33 cellular contexts compared by ENCODE assay signal in genomic region chr6:69868961-69869360, GRCh38. TPM values are rescaled to one million over a fixed set of nuclear protein-coding genes. Genes with fewer than 3 reads are reported as not detected.
DNase-seq lines count a peak whose midpoint lies in the region; ATAC-seq and TF ChIP-seq lines count a peak whose summit lies in the region.
"Had no signal": no experiment of that assay in that cellular context is flagged by ENCODE, and none has a peak within 500 bp of the region (broad histone marks: within the 10 kb centered on the region; RNA-seq: fewer than 3 reads in every experiment).

No MANE protein-coding gene starts in this region.

- no peak overlapping the region for H3K27ac ChIP-seq in CD8-positive, alpha-beta T cell (ENCODE audit: low read depth, low read length)
- no peak overlapping the region for H3K27ac ChIP-seq in ascending aorta
- H3K27ac ChIP-seq: BLaER1 treated with 17β-estradiol and CSF1 and Interleukin-3, amounts not matched to agents 10 nM and 100 nM; left lung had no signal

- H3K9me3 ChIP-seq in CD8-positive, alpha-beta T cell (ENCODE audit: low read length): no peaks in the 10 kb centered on the region
- H3K9me3 ChIP-seq in ascending aorta: no peaks in the 10 kb centered on the region
- H3K9me3 ChIP-seq: BLaER1 treated with 17β-estradiol and CSF1 and Interleukin-3, amounts not matched to agents 10 nM and 100 nM; left lung; Peyer's patch had no signal

- POLR2A ChIA-PET in CD8-positive, alpha-beta T cell (lab: Charles Lee): no interaction called here

- H3K4me3 ChIP-seq in CD8-positive, alpha-beta T cell (ENCODE audit: low read depth, low read length): no peak overlapping the region
- H3K4me3 ChIP-seq in GM08714 (ENCODE audit: low read length) (peak overlapping the region; percentile 89), ascending aorta (no peak overlapping the region)
- H3K4me3 ChIP-seq: BLaER1 treated with 17β-estradiol and CSF1 and Interleukin-3, amounts not matched to agents 10 nM and 100 nM; left lung; Peyer's patch had no signal

- no peak for TF ChIP-seq CTCF in CD8-positive, alpha-beta T cell (IDR thresholded peaks at IDR 0.05)
- no peak for TF ChIP-seq CTCF in ascending aorta (IDR thresholded peaks at IDR 0.05)

- H3K27me3 Mint-ChIP-seq in CD8-positive, alpha-beta T cell (ENCODE audit: low read depth): peaks cover 31% of the 10 kb centered on the region
- peaks cover 47% of the 10 kb centered on the region for H3K27me3 Mint-ChIP-seq in activated T-helper 2 cell treated with anti-CD3 and anti-CD28 coated beads, Interferon-gamma antibody, Interleukin-2, Interleukin-4, amounts not matched to agents 10 μg/mL and 5 μg/mL and 100 μg/mL, durations not matched to agents 14 hours and 24 hours and 36 hours (ENCODE audit: low read depth)

- H3K9me3 Mint-ChIP-seq in CD8-positive, alpha-beta T cell: no peaks in the 10 kb centered on the region
- H3K9me3 Mint-ChIP-seq in activated T-helper 2 cell treated with anti-CD3 and anti-CD28 coated beads, Interferon-gamma antibody, Interleukin-2, Interleukin-4, amounts not matched to agents 10 μg/mL and 5 μg/mL and 100 μg/mL, durations not matched to agents 14 hours and 24 hours and 36 hours: no peaks in the 10 kb centered on the region
- H3K9me3 Mint-ChIP-seq: activated naive CD4-positive, alpha-beta T cell treated with anti-CD3 and anti-CD28 coated beads, Interleukin-2, amount 50 U/mL, for 72 hours; dendritic cell treated with granulocyte-macrophage colony-stimulating factor and Interleukin-4, amounts not matched to agents 40 ng/mL and 50 ng/mL, for 4 days; GM23338; type B pancreatic cell had no signal

- peaks cover 8% of the 10 kb centered on the region for H3K4me1 ChIP-seq in CD8-positive, alpha-beta T cell (ENCODE audit: insufficient read depth, low read length)
- H3K4me1 ChIP-seq in ascending aorta: peaks cover 0 to 5% of the 10 kb centered on the region in 2 donors

- no peak for DNase-seq in CD8-positive, alpha-beta T cell
- peak; percentile 20 for DNase-seq in NCI-H524 treated with DMSO at 0.1 percent for 48 hours (lab: John Stamatoyannopoulos, UW)
- DNase-seq in cerebellar cortex (ENCODE audit: low spot score): peak; percentile 39
- no peak for DNase-seq in KG1 (lab: John Stamatoyannopoulos, UW)
- DNase-seq in activated T-helper 2 cell treated with anti-CD3 and anti-CD28 coated beads, Interferon-gamma antibody, Interleukin-2, Interleukin-4, amounts not matched to agents 10 μg/mL and 5 μg/mL and 100 μg/mL, durations not matched to agents 14 hours and 24 hours and 36 hours (ENCODE audit: low spot score): no peak
- DNase-seq in ascending aorta (ENCODE audit: low spot score in 2 of 2): no peak
- DNase-seq: activated CD4-positive, alpha-beta T cell treated with anti-CD3 and anti-CD28 coated beads for 48 hours; activated effector memory CD4-positive, alpha-beta T cell treated with Interleukin-2 at 50 U/mL for 16 hours; DMS79; GDM1; HFFc6; islet precursor cell; left lung; mesenchymal stem cell; MV-4-11; NCI-H146; NCI-H69; Peyer's patch; SHP77; stimulated activated CD4-positive, alpha-beta T cell treated with anti-CD3 and anti-CD28 coated beads, Interleukin-12 subunit alpha, Interleukin-12 subunit beta, amount 100 ng/mL, for 4 hours; stimulated activated CD4-positive, alpha-beta T cell treated with anti-CD3 and anti-CD28 coated beads, Interleukin-2, amount 100 ng/mL, for 48 hours; SW 1271; T-helper 9 cell had no signal

- H3K27ac Mint-ChIP-seq in CD8-positive, alpha-beta T cell: no peak overlapping the region
- no peak overlapping the region for H3K27ac Mint-ChIP-seq in activated T-helper 2 cell treated with anti-CD3 and anti-CD28 coated beads, Interferon-gamma antibody, Interleukin-2, Interleukin-4, amounts not matched to agents 10 μg/mL and 5 μg/mL and 100 μg/mL, durations not matched to agents 14 hours and 24 hours and 36 hours
- H3K27ac Mint-ChIP-seq: activated naive CD4-positive, alpha-beta T cell treated with anti-CD3 and anti-CD28 coated beads, Interleukin-2, amount 50 U/mL, for 72 hours; dendritic cell treated with granulocyte-macrophage colony-stimulating factor and Interleukin-4, amounts not matched to agents 40 ng/mL and 50 ng/mL, for 4 days; GM23338; HFFc6; progenitor cell of endocrine pancreas; type B pancreatic cell had no signal

- peaks cover 18% of the 10 kb centered on the region for H3K4me1 Mint-ChIP-seq in CD8-positive, alpha-beta T cell (ENCODE audit: low read depth)
- H3K4me1 Mint-ChIP-seq in activated T-helper 2 cell treated with anti-CD3 and anti-CD28 coated beads, Interferon-gamma antibody, Interleukin-2, Interleukin-4, amounts not matched to agents 10 μg/mL and 5 μg/mL and 100 μg/mL, durations not matched to agents 14 hours and 24 hours and 36 hours (ENCODE audit: low read depth): peaks cover 18% of the 10 kb centered on the region

- no peaks in the 10 kb centered on the region for H3K36me3 ChIP-seq in CD8-positive, alpha-beta T cell (ENCODE audit: insufficient read depth, low read length)
- no peaks in the 10 kb centered on the region for H3K36me3 ChIP-seq in ascending aorta
- H3K36me3 ChIP-seq: BLaER1 treated with 17β-estradiol and CSF1 and Interleukin-3, amounts not matched to agents 10 nM and 100 nM; left lung; Peyer's patch had no signal

- CTCF ChIA-PET in CD8-positive, alpha-beta T cell (lab: Charles Lee): interaction anchor here (3.1 kb wide), 1 partner anchor 53 kb away, joined by 10 read pairs; no protein-coding TSS in a partner anchor

- H3K4me3 Mint-ChIP-seq in CD8-positive, alpha-beta T cell: peak overlapping the region; percentile 20
- no peak overlapping the region for H3K4me3 Mint-ChIP-seq in activated T-helper 2 cell treated with anti-CD3 and anti-CD28 coated beads, Interferon-gamma antibody, Interleukin-2, Interleukin-4, amounts not matched to agents 10 μg/mL and 5 μg/mL and 100 μg/mL, durations not matched to agents 14 hours and 24 hours and 36 hours (ENCODE audit: low read depth)
- H3K4me3 Mint-ChIP-seq: dendritic cell treated with granulocyte-macrophage colony-stimulating factor and Interleukin-4, amounts not matched to agents 40 ng/mL and 50 ng/mL, for 4 days; HFFc6 had no signal

- intact Hi-C loops in CD8-positive, alpha-beta T cell (cut with DNase I, micrococcal nuclease): loop anchor here in 1 of 2 experiments (5.0 kb wide), 2 partner anchors 67 to 137 kb away; no protein-coding TSS in a partner anchor
- intact Hi-C loops in activated T-helper 2 cell treated with anti-CD3 and anti-CD28 coated beads, Interferon-gamma antibody, Interleukin-2, Interleukin-4, amounts not matched to agents 10 μg/mL and 5 μg/mL and 100 μg/mL, durations not matched to agents 14 hours and 24 hours and 36 hours (cut with micrococcal nuclease): loop anchor here (10.0 kb wide), 1 partner anchor 134 kb away; no protein-coding TSS in a partner anchor
- intact Hi-C loops in ascending aorta (cut with DNase I): loop anchor here (5.0 kb wide), 1 partner anchor 72 kb away; the partner anchor contains the start of gene LMBRD1

- H3K27me3 ChIP-seq in CD8-positive, alpha-beta T cell (ENCODE audit: insufficient read depth, low read length): no peaks in the 10 kb centered on the region
- H3K27me3 ChIP-seq in ascending aorta: no peaks in the 10 kb centered on the region
- H3K27me3 ChIP-seq: Peyer's patch had no signal

- no peaks in the 10 kb centered on the region for H3K36me3 Mint-ChIP-seq in CD8-positive, alpha-beta T cell
- no peaks in the 10 kb centered on the region for H3K36me3 Mint-ChIP-seq in activated T-helper 2 cell treated with anti-CD3 and anti-CD28 coated beads, Interferon-gamma antibody, Interleukin-2, Interleukin-4, amounts not matched to agents 10 μg/mL and 5 μg/mL and 100 μg/mL, durations not matched to agents 14 hours and 24 hours and 36 hours (ENCODE audit: low read depth)
- H3K36me3 Mint-ChIP-seq: activated naive CD4-positive, alpha-beta T cell treated with anti-CD3 and anti-CD28 coated beads, Interleukin-2, amount 50 U/mL, for 72 hours; type B pancreatic cell had no signal

- ATAC-seq in CD8-positive, alpha-beta T cell: no peak
- no peak for ATAC-seq in GM19351 (IDR thresholded peaks at IDR 0.05; ENCODE audit: unreplicated experiment)
- ATAC-seq: esophagus mucosa, GM23338, left lung, sciatic nerve had no signal

RNA-seq across cellular contexts. Expression of gene COL19A1, which starts 2.6 kb away (rescaled TPM):
- total RNA-seq in CD8-positive, alpha-beta T cell: under 1 TPM; 0.16 to 0.33 TPM
- total RNA-seq in activated T-helper 2 cell treated with anti-CD3 and anti-CD28 coated beads, Interferon-gamma antibody, Interleukin-2, Interleukin-4, amounts not matched to agents 10 μg/mL and 5 μg/mL and 100 μg/mL, durations not matched to agents 14 hours and 24 hours and 36 hours: 0.14 and 0.16 TPM in 2 replicates
- total RNA-seq in ascending aorta: not detected
- total RNA-seq: GM23338, HFFc6 had no signal

Comparison
In these comparisons a context has a peak if more than half of its experiments do, and no peak if none do; other contexts are left out.
1. DNase-seq: peak in NCI-H524 treated with DMSO at 0.1 percent for 48 hours (single experiment) and cerebellar cortex (single experiment); none in CD8-positive, alpha-beta T cell (0 of 7), KG1 (single experiment), activated T-helper 2 cell treated with anti-CD3 and anti-CD28 coated beads, Interferon-gamma antibody, Interleukin-2, Interleukin-4, amounts not matched to agents 10 μg/mL and 5 μg/mL and 100 μg/mL, durations not matched to agents 14 hours and 24 hours and 36 hours (single experiment) and ascending aorta (0 of 2).